ENCODE assay signal across 17 cellular contexts in the genomic region with DNA sequence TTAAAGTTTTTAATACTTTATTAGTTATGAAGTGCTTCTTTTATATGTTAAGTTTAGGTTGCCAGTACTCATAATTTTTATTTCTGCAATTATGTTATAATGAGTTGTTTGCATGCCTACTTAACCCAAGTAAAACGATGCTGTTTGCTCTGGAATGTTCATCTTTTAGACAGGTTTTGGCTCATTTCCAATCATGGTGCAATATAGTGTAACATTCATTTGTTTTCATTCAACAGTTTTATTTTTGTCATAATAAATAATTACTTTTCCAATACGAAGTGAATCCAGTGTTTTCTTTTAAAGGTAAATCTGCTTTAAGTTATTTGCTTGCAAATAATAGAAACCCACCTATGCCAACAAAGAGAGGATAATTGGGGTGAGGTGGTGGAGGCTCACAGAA. TPM values are rescaled to one million over a fixed set of nuclear protein-coding genes. Genes with fewer than 3 reads are reported as not detected.
DNase-seq lines count a peak whose midpoint lies in the region; ATAC-seq and TF ChIP-seq lines count a peak whose summit lies in the region.
"Had no signal": no experiment of that assay in that cellular context is flagged by ENCODE, and none has a peak within 500 bp of the region (broad histone marks: within the 10 kb centered on the region; RNA-seq: fewer than 3 reads in every experiment).

No MANE protein-coding gene starts in this region.

- peaks cover 19 to 40% of the 10 kb centered on the region in 2 experiments for H3K36me3 ChIP-seq in SK-N-SH (replicated peaks in 1 of 2; ENCODE audit: control insufficient read depth in 1 of 2, insufficient read depth in 2 of 2, low read length in 1 of 2)
- H3K36me3 ChIP-seq: thyroid gland had no signal

- no peaks in the 10 kb centered on the region for H3K9me3 Mint-ChIP-seq in activated CD4-positive, alpha-beta T cell treated with anti-CD3 and anti-CD28 coated beads, Interleukin-2, amount 10 ng/mL, durations not matched to agents 24 days and 14 days
- H3K9me3 Mint-ChIP-seq: activated CD8-positive, alpha-beta T cell treated with anti-CD3 and anti-CD28 coated beads for 36 hours; activated T-helper 2 cell treated with anti-CD3 and anti-CD28 coated beads, Interferon-gamma antibody, Interleukin-2, Interleukin-4, amounts not matched to agents 10 μg/mL and 5 μg/mL and 100 μg/mL, durations not matched to agents 14 hours and 24 hours and 36 hours; CD14-positive monocyte; naive thymus-derived CD4-positive, alpha-beta T cell had no signal

- H2AFZ ChIP-seq in SK-N-SH (ENCODE audit: low read depth): no peak overlapping the region

- peak; percentile 34 for DNase-seq in ELR (ENCODE audit: low read depth)
- no peak for DNase-seq in SK-N-SH
- peak; percentile 51 for DNase-seq in fibroblast of mammary gland (ENCODE audit: low read depth)
- peak; percentile 73 for DNase-seq in retinal pigment epithelial cell (ENCODE audit: low read depth)
- DNase-seq in NCI-H526 (lab: John Stamatoyannopoulos, UW): no peak
- DNase-seq in activated CD8-positive, alpha-beta memory T cell treated with anti-CD3 and anti-CD28 coated beads for 24 hours: no peak
- no peak for DNase-seq in activated CD4-positive, alpha-beta T cell treated with anti-CD3 and anti-CD28 coated beads, Interleukin-2, amount 10 ng/mL, durations not matched to agents 24 days and 14 days
- DNase-seq: activated CD8-positive, alpha-beta T cell treated with anti-CD3 and anti-CD28 coated beads for 36 hours; effector memory CD4-positive, alpha-beta T cell; left colon; naive thymus-derived CD4-positive, alpha-beta T cell; stimulated activated CD4-positive, alpha-beta T cell treated with anti-CD3 and anti-CD28 coated beads, Interleukin-1b, Interleukin-23, amount 100 ng/mL, for 48 hours; thyroid gland had no signal

- no peak for ATAC-seq in GM19035 (IDR thresholded peaks at IDR 0.05; ENCODE audit: unreplicated experiment)
- ATAC-seq: activated CD8-positive, alpha-beta T cell treated with anti-CD3 and anti-CD28 coated beads for 36 hours; left colon; naive thymus-derived CD4-positive, alpha-beta T cell had no signal

- POLR2A ChIA-PET in SK-N-SH (lab: Yijun Ruan, JAX): no interaction called here

- H3K4me3 ChIP-seq in SK-N-SH (ENCODE audit: low read depth in 2 of 2, low read length in 1 of 2) (no peak overlapping the region), fibroblast of mammary gland (ENCODE audit: control insufficient read depth, low read depth, low read length) (no peak overlapping the region), retinal pigment epithelial cell (ENCODE audit: low read length) (no peak overlapping the region)
- H3K4me3 ChIP-seq: ascending aorta, thyroid gland had no signal

- H3K9ac ChIP-seq in SK-N-SH: peak overlapping the region; percentile 10; the same call in 1 of the 2 replicates

- H3K27ac ChIP-seq in SK-N-SH (ENCODE audit: low read depth in 2 of 2, low read length in 1 of 2): peak overlapping the region in 1 of 2 experiments; percentile 71; a peak in 3 of 4 replicates
- H3K27ac ChIP-seq: ascending aorta, thyroid gland had no signal

- peaks cover 38% of the 10 kb centered on the region for H3F3A ChIP-seq in SK-N-SH (replicated peaks; ENCODE audit: insufficient read depth)

- H3K36me3 Mint-ChIP-seq in activated CD4-positive, alpha-beta T cell treated with anti-CD3 and anti-CD28 coated beads, Interleukin-2, amount 10 ng/mL, durations not matched to agents 24 days and 14 days (ENCODE audit: low read depth): peaks cover 20% of the 10 kb centered on the region

- 0 out of 2 replicates have a peak overlapping the region, but pooled peaks have one; percentile 9 for H3K4me2 ChIP-seq in SK-N-SH

- H3K79me2 ChIP-seq in SK-N-SH (ENCODE audit: insufficient read depth): no peaks in the 10 kb centered on the region

- peaks cover 9% of the 10 kb centered on the region for H3K4me1 Mint-ChIP-seq in activated CD4-positive, alpha-beta T cell treated with anti-CD3 and anti-CD28 coated beads, Interleukin-2, amount 10 ng/mL, durations not matched to agents 24 days and 14 days
- H3K4me1 Mint-ChIP-seq: CD14-positive monocyte had no signal

- 49% methylated on average over 2 of the region's 2 CpGs for WGBS in SK-N-SH (ENCODE audit: low lambda C conversion rate)

- TF ChIP-seq RAD21 in SK-N-SH (IDR thresholded peaks at IDR 0.05; ENCODE audit: low read length): no peak

- no peaks in the 10 kb centered on the region for H4K20me1 ChIP-seq in SK-N-SH (ENCODE audit: insufficient read depth)

- H3K9me3 ChIP-seq in SK-N-SH: no peaks in the 10 kb centered on the region
- H3K9me3 ChIP-seq: ascending aorta, thyroid gland had no signal

- H3K4me3 Mint-ChIP-seq in activated CD4-positive, alpha-beta T cell treated with anti-CD3 and anti-CD28 coated beads, Interleukin-2, amount 10 ng/mL, durations not matched to agents 24 days and 14 days: no peak overlapping the region
- H3K4me3 Mint-ChIP-seq: activated CD8-positive, alpha-beta T cell treated with anti-CD3 and anti-CD28 coated beads for 36 hours; CD14-positive monocyte; naive thymus-derived CD4-positive, alpha-beta T cell had no signal

- intact Hi-C loops in activated CD4-positive, alpha-beta T cell treated with anti-CD3 and anti-CD28 coated beads, Interleukin-2, amount 10 ng/mL, durations not matched to agents 24 days and 14 days (cut with micrococcal nuclease): no loop called here

- TF ChIP-seq CTCF in SK-N-SH (IDR thresholded peaks at IDR 0.05) (no peak), fibroblast of mammary gland (conservative IDR thresholded peaks at IDR 0.05; ENCODE audit: control insufficient read depth, insufficient read depth, low read depth, low read length) (no peak), retinal pigment epithelial cell (conservative IDR thresholded peaks at IDR 0.05; ENCODE audit: low read depth, low read length) (no peak)

- no peaks in the 10 kb centered on the region for H3K27me3 ChIP-seq in SK-N-SH (ENCODE audit: insufficient read depth)
- H3K27me3 ChIP-seq: ascending aorta, thyroid gland had no signal

- no peak overlapping the region for H3K27ac Mint-ChIP-seq in activated CD4-positive, alpha-beta T cell treated with anti-CD3 and anti-CD28 coated beads, Interleukin-2, amount 10 ng/mL, durations not matched to agents 24 days and 14 days
- H3K27ac Mint-ChIP-seq: activated CD8-positive, alpha-beta T cell treated with anti-CD3 and anti-CD28 coated beads for 36 hours; activated T-helper 2 cell treated with anti-CD3 and anti-CD28 coated beads, Interferon-gamma antibody, Interleukin-2, Interleukin-4, amounts not matched to agents 10 μg/mL and 5 μg/mL and 100 μg/mL, durations not matched to agents 14 hours and 24 hours and 36 hours; CD14-positive monocyte had no signal

- peaks cover 0 to 18% of the 10 kb centered on the region in 2 experiments for H3K4me1 ChIP-seq in SK-N-SH (ENCODE audit: control insufficient read depth in 1 of 2, insufficient read depth in 2 of 2, low read depth in 1 of 2, low read length in 1 of 2)
- H3K4me1 ChIP-seq: ascending aorta, thyroid gland had no signal

- no peaks in the 10 kb centered on the region for H3K27me3 Mint-ChIP-seq in activated CD4-positive, alpha-beta T cell treated with anti-CD3 and anti-CD28 coated beads, Interleukin-2, amount 10 ng/mL, durations not matched to agents 24 days and 14 days
- H3K27me3 Mint-ChIP-seq: activated CD8-positive, alpha-beta T cell treated with anti-CD3 and anti-CD28 coated beads for 36 hours; naive thymus-derived CD4-positive, alpha-beta T cell had no signal

- no peaks in the 10 kb centered on the region for H3K9me2 ChIP-seq in SK-N-SH

- no peak for TF ChIP-seq EP300 in SK-N-SH (IDR thresholded peaks at IDR 0.05; ENCODE audit: borderline replicate concordance in 1 of 2, low read depth in 1 of 2, low read length in 1 of 2)

- CTCF ChIA-PET in SK-N-SH (lab: Yijun Ruan, JAX): no interaction called here

TF ChIP-seq in SK-N-SH, 30 proteins besides CTCF, POLR2A, EP300 and RAD21:
- TF ChIP-seq FOXJ3 (CRISPR knock-in tag; IDR thresholded peaks at IDR 0.05) (no peak), NFIC (IDR thresholded peaks at IDR 0.05; ENCODE audit: borderline replicate concordance) (peak; percentile 48; the same call in 1 of the 2 replicates), MXI1 (IDR thresholded peaks at IDR 0.05; ENCODE audit: low read depth, low read length) (no peak), FOXM1 (IDR thresholded peaks at IDR 0.05; ENCODE audit: low read depth) (no peak), YY1 (IDR thresholded peaks at IDR 0.05; ENCODE audit: low read depth) (no peak)

RNA-seq across cellular contexts. Expression of a gene that starts 22.1 kb away (rescaled TPM):
- 4.9 and 6.6 TPM in 2 replicates for polyA plus RNA-seq in SK-N-SH (2012; rRNA removed)
- polyA plus RNA-seq in SK-N-SH (2012; cell fraction: cytosol; rRNA removed): 6.1 and 8.5 TPM in 2 replicates
- 6.2 and 19.5 TPM in 2 replicates for polyA plus RNA-seq in SK-N-SH (2012; cell fraction: nucleus; rRNA removed)
- total RNA-seq in activated CD4-positive, alpha-beta T cell treated with anti-CD3 and anti-CD28 coated beads, Interleukin-2, amount 10 ng/mL, durations not matched to agents 24 days and 14 days: 17.0 and 17.5 TPM in 2 replicates

RNA-seq across cellular contexts. Expression of a gene that starts 30.0 kb away (rescaled TPM):
- 5.3 and 7.8 TPM in 2 replicates for polyA plus RNA-seq in SK-N-SH (2012; rRNA removed)
- 5.7 and 6.6 TPM in 2 replicates for polyA plus RNA-seq in SK-N-SH (2012; cell fraction: cytosol; rRNA removed)
- polyA plus RNA-seq in SK-N-SH (2012; cell fraction: nucleus; rRNA removed): 8.7 and 16.3 TPM in 2 replicates
- total RNA-seq in activated CD4-positive, alpha-beta T cell treated with anti-CD3 and anti-CD28 coated beads, Interleukin-2, amount 10 ng/mL, durations not matched to agents 24 days and 14 days: 15.0 and 17.8 TPM in 2 replicates

Comparison
In these comparisons a context has a peak if more than half of its experiments do, and no peak if none do; other contexts are left out.
1. DNase-seq: peak in ELR (single experiment), fibroblast of mammary gland (single experiment) and retinal pigment epithelial cell (single experiment); none in SK-N-SH (single experiment), NCI-H526 (0 of 2), activated CD8-positive, alpha-beta memory T cell treated with anti-CD3 and anti-CD28 coated beads for 24 hours (single experiment) and activated CD4-positive, alpha-beta T cell treated with anti-CD3 and anti-CD28 coated beads, Interleukin-2, amount 10 ng/mL, durations not matched to agents 24 days and 14 days (single experiment).